ENCODE assay signal across 17 cellular contexts in genomic region chr10:86682675-86683074, GRCh38. TPM values are rescaled to one million over a fixed set of nuclear protein-coding genes. Genes with fewer than 3 reads are reported as not detected.
"Had no signal": no experiment of that assay in that cellular context is flagged by ENCODE, and none has a peak within 500 bp of the region (broad histone marks: within the 10 kb centered on the region; RNA-seq: fewer than 3 reads in every experiment).

No MANE protein-coding gene starts in this region.

- H3K27me3 ChIP-seq: hepatocyte, right lobe of liver had no signal

- H3K4me1 ChIP-seq: right lobe of liver had no signal

- H3K36me3 ChIP-seq: right lobe of liver had no signal

- H3K9me3 ChIP-seq: right lobe of liver had no signal

- H3K4me3 ChIP-seq: hepatocyte, right lobe of liver, SK-N-MC had no signal

- DNase-seq: activated B cell treated with CpG ODN at 0.5 μM for 24 hours; activated CD4-positive, alpha-beta memory T cell treated with anti-CD3 and anti-CD28 coated beads, Interleukin-2, amount 10 ng/mL, durations not matched to agents 7 days and 5 days; activated CD4-positive, alpha-beta T cell treated with anti-CD3 and anti-CD28 coated beads for 4 hours; activated naive CD4-positive, alpha-beta T cell treated with Interleukin-2 at 50 U/mL for 16 hours; activated T-cell treated with anti-CD3 and anti-CD28 coated beads, Interleukin-2, amount 50 U/mL, for 1 hour; cortex of kidney; right lobe of liver; SHP77; stimulated activated CD4-positive, alpha-beta T cell treated with anti-CD3 and anti-CD28 coated beads, Interleukin-4, amount 100 ng/mL, for 24 hours; trophoblast cell had no signal

- H3K27ac ChIP-seq: hepatocyte, right lobe of liver, SK-N-MC had no signal

RNA-seq across cellular contexts. Expression of gene LDB3, which starts 14.4 kb away (rescaled TPM):
- total RNA-seq: activated B cell treated with CpG ODN at 0.5 μM for 24 hours, hepatocyte, lung microvascular endothelial cell had no signal

RNA-seq across cellular contexts. Expression of gene OPN4, which starts 28.3 kb away (rescaled TPM):
- total RNA-seq: activated B cell treated with CpG ODN at 0.5 μM for 24 hours; activated CD4-positive, alpha-beta memory T cell treated with anti-CD3 and anti-CD28 coated beads, Interleukin-2, amount 10 ng/mL, durations not matched to agents 7 days and 5 days; activated T-helper 17 cell treated with anti-CD3 and anti-CD28 coated beads, Interleukin-2, amount 50 U/mL, for 72 hours; hepatocyte; lung microvascular endothelial cell; myocyte; progenitor cell of endocrine pancreas; right lobe of liver had no signal
- polyA plus RNA-seq: hepatocyte, neural cell had no signal
